10 cellular contexts compared by ENCODE assay signal in genomic region chr9:121354141-121354540, GRCh38. TPM values are rescaled to one million over a fixed set of nuclear protein-coding genes. Genes with fewer than 3 reads are reported as not detected.
DNase-seq lines count a peak whose midpoint lies in the region; ATAC-seq lines count a peak whose summit lies in the region.
"Had no signal": no experiment of that assay in that cellular context is flagged by ENCODE, and none has a peak within 500 bp of the region (broad histone marks: within the 10 kb centered on the region; RNA-seq: fewer than 3 reads in every experiment).

No MANE protein-coding gene starts in this region.

- no peaks in the 10 kb centered on the region for H3K9me3 ChIP-seq in stomach smooth muscle (ENCODE audit: control insufficient read depth in 2 of 2, low read length in 2 of 2)

- peaks cover 29% of the 10 kb centered on the region for H3K4me1 Mint-ChIP-seq in activated T-helper 2 cell treated with anti-CD3 and anti-CD28 coated beads, Interferon-gamma antibody, Interleukin-2, Interleukin-4, amounts not matched to agents 10 μg/mL and 5 μg/mL and 100 μg/mL, durations not matched to agents 14 hours and 24 hours and 36 hours (ENCODE audit: low read depth)

- peaks cover 44% of the 10 kb centered on the region for H3K4me1 ChIP-seq in stomach smooth muscle (ENCODE audit: control insufficient read depth, insufficient read depth, low read length)

- H3K36me3 Mint-ChIP-seq in activated T-helper 2 cell treated with anti-CD3 and anti-CD28 coated beads, Interferon-gamma antibody, Interleukin-2, Interleukin-4, amounts not matched to agents 10 μg/mL and 5 μg/mL and 100 μg/mL, durations not matched to agents 14 hours and 24 hours and 36 hours (ENCODE audit: low read depth), result peaks cover 18% of the 10 kb centered on the region

- peak overlapping the region; percentile 53 for H3K27ac ChIP-seq in stomach smooth muscle (ENCODE audit: low read length)

- DNase-seq in activated T-helper 2 cell treated with anti-CD3 and anti-CD28 coated beads, Interferon-gamma antibody, Interleukin-2, Interleukin-4, amounts not matched to agents 10 μg/mL and 5 μg/mL and 100 μg/mL, durations not matched to agents 14 hours and 24 hours and 36 hours (ENCODE audit: low spot score), result no peak
- DNase-seq in left colon, result peak in 1 of 2 donors; percentile 19
- DNase-seq in SKM-1 (lab: John Stamatoyannopoulos, UW; ENCODE audit: unreplicated experiment), result no peak
- DNase-seq in occipital lobe (lab: John Stamatoyannopoulos, UW), result no peak
- no peak for DNase-seq in pons (ENCODE audit: low spot score)
- DNase-seq: activated CD4-positive, alpha-beta T cell treated with anti-CD3 and anti-CD28 coated beads, Interleukin-2, amount 50 U/mL, for 1 hour; H9 had no signal

- H3K9ac ChIP-seq in stomach smooth muscle (ENCODE audit: low read length in 2 of 2), result no peak overlapping the region

- no peaks in the 10 kb centered on the region for H3K9me3 Mint-ChIP-seq in activated T-helper 2 cell treated with anti-CD3 and anti-CD28 coated beads, Interferon-gamma antibody, Interleukin-2, Interleukin-4, amounts not matched to agents 10 μg/mL and 5 μg/mL and 100 μg/mL, durations not matched to agents 14 hours and 24 hours and 36 hours
- H3K9me3 Mint-ChIP-seq: H9 had no signal

- no peak overlapping the region for H3K4me3 Mint-ChIP-seq in activated T-helper 2 cell treated with anti-CD3 and anti-CD28 coated beads, Interferon-gamma antibody, Interleukin-2, Interleukin-4, amounts not matched to agents 10 μg/mL and 5 μg/mL and 100 μg/mL, durations not matched to agents 14 hours and 24 hours and 36 hours (ENCODE audit: low read depth)
- H3K4me3 Mint-ChIP-seq: H9 had no signal

- intact Hi-C loops in activated T-helper 2 cell treated with anti-CD3 and anti-CD28 coated beads, Interferon-gamma antibody, Interleukin-2, Interleukin-4, amounts not matched to agents 10 μg/mL and 5 μg/mL and 100 μg/mL, durations not matched to agents 14 hours and 24 hours and 36 hours (cut with micrococcal nuclease), result no loop called here
- intact Hi-C loops in left colon (cut with DNase I, micrococcal nuclease), result no loop called here

- ATAC-seq in HG02798 (IDR thresholded peaks at IDR 0.05; ENCODE audit: poor library complexity, unreplicated experiment) (peak; percentile 5), left colon (peak; percentile 65), GM21723 (IDR thresholded peaks at IDR 0.05; ENCODE audit: unreplicated experiment) (no peak)

- no peaks in the 10 kb centered on the region for H3K27me3 Mint-ChIP-seq in activated T-helper 2 cell treated with anti-CD3 and anti-CD28 coated beads, Interferon-gamma antibody, Interleukin-2, Interleukin-4, amounts not matched to agents 10 μg/mL and 5 μg/mL and 100 μg/mL, durations not matched to agents 14 hours and 24 hours and 36 hours (ENCODE audit: low read depth)

- no peak overlapping the region for H3K4me3 ChIP-seq in stomach smooth muscle (ENCODE audit: low read length in 2 of 2)

- H3K27me3 ChIP-seq in stomach smooth muscle (ENCODE audit: control insufficient read depth in 1 of 2, insufficient read depth in 2 of 2, low read length in 2 of 2), result no peaks in the 10 kb centered on the region

- H3K27ac Mint-ChIP-seq in activated T-helper 2 cell treated with anti-CD3 and anti-CD28 coated beads, Interferon-gamma antibody, Interleukin-2, Interleukin-4, amounts not matched to agents 10 μg/mL and 5 μg/mL and 100 μg/mL, durations not matched to agents 14 hours and 24 hours and 36 hours, result peak overlapping the region; percentile 6

- peaks cover 22 to 34% of the 10 kb centered on the region in 2 donors for H3K36me3 ChIP-seq in stomach smooth muscle (ENCODE audit: control insufficient read depth in 2 of 2, insufficient read depth in 2 of 2, low read length in 2 of 2)

RNA-seq across cellular contexts. Expression of gene STOM, which starts 15.9 kb away (rescaled TPM):
- total RNA-seq in activated T-helper 2 cell treated with anti-CD3 and anti-CD28 coated beads, Interferon-gamma antibody, Interleukin-2, Interleukin-4, amounts not matched to agents 10 μg/mL and 5 μg/mL and 100 μg/mL, durations not matched to agents 14 hours and 24 hours and 36 hours, result 18.9 and 21.0 TPM in 2 replicates
- 100 to 1,000 TPM in 1 of 2 donors, 10 to 100 TPM in 1; 94.6 to 115 TPM for total RNA-seq in left colon
- 25.1 TPM for total RNA-seq in occipital lobe
